In genomic region chr15:73994419-73994883, GRCh38 we compare ENCODE assay signal across 8 cellular contexts.
A peak's percentile ranks its signal among the peaks of the same experiment; 100 is the strongest.
DNase-seq lines count a peak whose midpoint lies in the region; ATAC-seq lines count a peak whose summit lies in the region.

PML (plus strand) TSS chr15:73994716; CDS start chr15:73994813, 97 bp downstream.

- DNase-seq in AG08395 (ENCODE audit: low spot score) = peak; percentile 97
- DNase-seq in NCI-H446 (lab: John Stamatoyannopoulos, UW) = peak; percentile 48 to 88
- peak; percentile 98 for DNase-seq in cerebellar cortex (ENCODE audit: low spot score)
- DNase-seq in islet precursor cell = peak; percentile 98
- DNase-seq in stimulated activated CD4-positive, alpha-beta T cell treated with anti-CD3 and anti-CD28 coated beads, Interleukin-12 subunit alpha, Interleukin-12 subunit beta, amount 100 ng/mL, for 48 hours (ENCODE audit: low read depth in 2 of 3, low spot score in 1 of 3) = peak; percentile 90 to 94 (median 93)

- peak; percentile 72 for ATAC-seq in GM19023 (IDR thresholded peaks at IDR 0.05; ENCODE audit: unreplicated experiment)
- ATAC-seq in HG03280 (IDR thresholded peaks at IDR 0.05; ENCODE audit: unreplicated experiment) = peak; percentile 75
- ATAC-seq in activated CD4-positive, CD25-positive, alpha-beta regulatory T cell treated with anti-CD3 and anti-CD28 coated beads, Interleukin-2, amount 50 U/mL, for 24 hours = peak; percentile 84 to 85

Comparison
In these comparisons a context has a peak if more than half of its experiments do, and no peak if none do; other contexts are left out.
1. Peak in every context shown above with its lines: DNase-seq and ATAC-seq.